ENCODE assay signal across 26 cellular contexts in genomic region chr12:132262256-132263060, GRCh38.
"Had no signal": no experiment of that assay in that cellular context is flagged by ENCODE, and none has a peak within 500 bp of the region (broad histone marks: within the 10 kb centered on the region; RNA-seq: fewer than 3 reads in every experiment).

No MANE protein-coding gene starts in this region.

- H3K27me3 Mint-ChIP-seq: natural killer cell treated with Interleukin-12 subunit alpha and Interleukin-12 subunit beta and Interleukin-15 and Interleukin-18, amount 100 ng/mL, for 72 hours had no signal

- H3K9ac ChIP-seq: neural progenitor cell, parathyroid adenoma had no signal

- FAIRE-seq: islet of Langerhans had no signal

- H2AFZ ChIP-seq: neural progenitor cell, parathyroid adenoma had no signal

- H3K36me3 Mint-ChIP-seq: natural killer cell treated with Interleukin-12 subunit alpha and Interleukin-12 subunit beta and Interleukin-15 and Interleukin-18, amount 100 ng/mL, for 72 hours; neural progenitor cell; stimulated activated naive B cell treated with anti-CD40 and anti-IgM and Interleukin-4, amounts not matched to agents 10 μg/mL and 1 μg/mL and 100 μg/mL, for 72 hours had no signal

- H3K79me2 ChIP-seq: parathyroid adenoma had no signal

- H3K27me3 ChIP-seq: testis had no signal

- H3K27ac ChIP-seq: dorsolateral prefrontal cortex, left lung, lower lobe of right lung, neural progenitor cell, parathyroid adenoma, prostate gland, spleen, testis, tibial nerve, upper lobe of right lung had no signal

- H3K27ac Mint-ChIP-seq: natural killer cell treated with Interleukin-12 subunit alpha and Interleukin-12 subunit beta and Interleukin-15 and Interleukin-18, amount 100 ng/mL, for 72 hours; neural progenitor cell; stimulated activated naive B cell treated with anti-CD40 and anti-IgM and Interleukin-4, amounts not matched to agents 10 μg/mL and 1 μg/mL and 100 μg/mL, for 72 hours; stimulated activated naive CD8-positive, alpha-beta T cell treated with anti-CD3 and anti-CD28 coated beads, Interleukin-15, amount 100 ng/mL, for 72 hours had no signal

- H3K4me2 ChIP-seq: neural progenitor cell had no signal

- H3K36me3 ChIP-seq: left lung, lower lobe of right lung, neural progenitor cell, prostate gland, spleen, tibial nerve, upper lobe of right lung had no signal

- ATAC-seq: left lung; lower lobe of right lung; natural killer cell treated with Interleukin-12 subunit alpha and Interleukin-12 subunit beta and Interleukin-15 and Interleukin-18, amount 100 ng/mL, for 72 hours; sciatic nerve; stimulated activated naive B cell treated with anti-CD40 and anti-IgM and Interleukin-4, amounts not matched to agents 10 μg/mL and 1 μg/mL and 100 μg/mL, for 72 hours; stimulated activated naive CD8-positive, alpha-beta T cell treated with anti-CD3 and anti-CD28 coated beads, Interleukin-15, amount 100 ng/mL, for 72 hours; upper lobe of right lung had no signal

- H3K9me3 Mint-ChIP-seq: natural killer cell treated with Interleukin-12 subunit alpha and Interleukin-12 subunit beta and Interleukin-15 and Interleukin-18, amount 100 ng/mL, for 72 hours; stimulated activated naive B cell treated with anti-CD40 and anti-IgM and Interleukin-4, amounts not matched to agents 10 μg/mL and 1 μg/mL and 100 μg/mL, for 72 hours; stimulated activated naive CD8-positive, alpha-beta T cell treated with anti-CD3 and anti-CD28 coated beads, Interleukin-15, amount 100 ng/mL, for 72 hours had no signal

- H3K4me3 ChIP-seq: dorsolateral prefrontal cortex, left lung, lower lobe of right lung, neural progenitor cell, prostate gland, spleen, testis, tibial nerve, upper lobe of right lung had no signal

- H3K4me3 Mint-ChIP-seq: natural killer cell treated with Interleukin-12 subunit alpha and Interleukin-12 subunit beta and Interleukin-15 and Interleukin-18, amount 100 ng/mL, for 72 hours; neural progenitor cell; stimulated activated naive CD8-positive, alpha-beta T cell treated with anti-CD3 and anti-CD28 coated beads, Interleukin-15, amount 100 ng/mL, for 72 hours had no signal

- H3K4me1 ChIP-seq: left lung, lower lobe of right lung, neural progenitor cell, parathyroid adenoma, prostate gland, spleen, testis, tibial nerve, upper lobe of right lung had no signal

- DNase-seq: cortex of kidney; dorsolateral prefrontal cortex; effector CD8-positive, alpha-beta T cell; foreskin melanocyte; head of caudate nucleus; hippocampal formation; lower lobe of right lung; mesenchymal stem cell; midbrain; occipital lobe; spleen; stimulated activated CD4-positive, alpha-beta T cell treated with anti-CD3 and anti-CD28 coated beads, Interleukin-15, amount 100 ng/mL, for 24 hours; stimulated activated CD4-positive, alpha-beta T cell treated with anti-CD3 and anti-CD28 coated beads, Interleukin-1b, Interleukin-23, amount 100 ng/mL, for 48 hours; stimulated activated CD4-positive, alpha-beta T cell treated with anti-CD3 and anti-CD28 coated beads, Interleukin-4, amount 100 ng/mL, for 24 hours; stimulated activated naive B cell treated with anti-CD40 and anti-IgM and Interleukin-4, amounts not matched to agents 10 μg/mL and 1 μg/mL and 100 μg/mL, for 72 hours; stimulated activated naive CD8-positive, alpha-beta T cell treated with anti-CD3 and anti-CD28 coated beads, Interleukin-15, amount 100 ng/mL, for 72 hours; testis; upper lobe of right lung had no signal

- H3K9me3 ChIP-seq: left lung, lower lobe of right lung, prostate gland, spleen, testis, tibial nerve, upper lobe of right lung had no signal

- H3K4me1 Mint-ChIP-seq: stimulated activated naive CD8-positive, alpha-beta T cell treated with anti-CD3 and anti-CD28 coated beads, Interleukin-15, amount 100 ng/mL, for 72 hours had no signal
